ENCODE assay signal across 8 cellular contexts in the genomic region with DNA sequence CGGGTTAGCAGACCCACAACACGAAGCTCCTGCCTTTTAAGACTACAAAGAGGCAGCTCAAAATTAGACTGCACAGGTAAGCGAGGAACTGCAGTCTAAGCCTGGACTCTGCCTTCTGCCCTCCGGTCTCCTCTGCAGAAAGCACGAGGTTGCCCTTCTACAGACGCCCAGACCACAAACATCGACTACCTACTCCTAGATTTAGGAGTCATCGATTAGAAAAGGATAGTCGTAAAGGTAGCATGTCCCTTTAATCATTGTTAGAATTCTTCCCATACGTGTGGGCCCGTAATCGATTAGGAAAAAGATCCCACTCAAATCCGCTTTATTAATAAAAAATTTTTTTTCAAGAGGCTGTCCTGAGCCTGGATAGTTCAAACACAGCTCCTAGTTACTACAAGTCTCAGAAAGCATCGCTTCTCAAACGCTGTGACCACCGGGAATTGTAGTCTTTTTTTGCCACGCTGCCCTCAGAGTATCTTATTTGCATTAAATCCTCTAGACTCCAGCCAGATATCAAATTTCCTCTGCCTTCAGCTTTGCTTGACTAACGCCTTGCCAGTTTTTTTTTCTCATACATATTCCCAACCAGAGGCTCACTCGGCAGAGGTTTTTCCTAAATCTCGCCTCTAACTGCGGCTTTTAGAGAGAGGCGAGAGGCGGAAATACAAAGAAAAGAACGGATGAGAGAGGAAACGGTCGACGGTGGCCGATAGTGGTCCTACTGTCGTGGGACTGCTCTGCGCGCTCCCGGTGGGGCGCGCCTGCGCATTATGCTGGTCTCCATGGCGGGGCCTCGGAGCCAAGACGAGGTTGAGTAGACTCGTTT. TPM values are rescaled to one million over a fixed set of nuclear protein-coding genes. Genes with fewer than 3 reads are reported as not detected.
A peak's percentile ranks its signal among the peaks of the same experiment; 100 is the strongest.
DNase-seq lines count a peak whose midpoint lies in the region; ATAC-seq and TF ChIP-seq lines count a peak whose summit lies in the region.

A gene with protein sequence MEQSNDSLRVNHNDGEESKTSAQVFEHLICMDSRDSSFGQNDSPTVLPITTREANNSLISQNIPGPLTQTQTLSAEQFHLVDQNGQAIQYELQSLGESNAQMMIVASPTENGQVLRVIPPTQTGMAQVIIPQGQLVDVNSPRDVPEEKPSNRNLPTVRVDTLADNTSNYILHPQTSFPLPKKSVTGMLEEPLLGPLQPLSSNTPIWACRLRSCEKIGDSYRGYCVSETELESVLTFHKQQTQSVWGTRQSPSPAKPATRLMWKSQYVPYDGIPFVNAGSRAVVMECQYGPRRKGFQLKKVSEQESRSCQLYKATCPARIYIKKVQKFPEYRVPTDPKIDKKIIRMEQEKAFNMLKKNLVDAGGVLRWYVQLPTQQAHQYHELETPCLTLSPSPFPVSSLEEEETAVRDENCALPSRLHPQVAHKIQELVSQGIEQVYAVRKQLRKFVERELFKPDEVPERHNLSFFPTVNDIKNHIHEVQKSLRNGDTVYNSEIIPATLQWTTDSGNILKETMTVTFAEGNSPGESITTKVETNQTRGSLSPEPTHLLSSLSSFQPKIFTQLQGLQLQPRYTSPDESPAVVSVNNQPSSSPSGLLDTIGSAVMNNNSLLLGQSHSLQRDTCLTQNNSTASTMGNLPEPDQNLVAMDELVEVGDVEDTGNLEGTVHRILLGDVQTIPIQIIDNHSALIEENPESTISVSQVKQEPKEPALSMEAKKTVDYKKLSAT (plus strand): TSS at position 763 of the 829 bp plus-strand sequence. CDS start 29,628 bp downstream, outside the sequence.
A gene (minus strand): TSS at position 161 of the 829 bp plus-strand sequence. CDS start 197 bp downstream, outside the sequence.

- intact Hi-C loops in left ventricle myocardium inferior (cut with micrococcal nuclease) (no loop called here), posterior vena cava (cut with DNase I) (no loop called here)

- DNase-seq in NCI-H146 treated with DMSO at 0.1 percent for 48 hours (lab: John Stamatoyannopoulos, UW; ENCODE audit: unreplicated experiment) (peak; percentile 85), T-helper 1 cell (peak; percentile 79 to 94 (median 86)), amniotic stem cell (lab: John Stamatoyannopoulos, UW) (peak; percentile 88), left ventricle myocardium inferior (peak; percentile 94), posterior vena cava (ENCODE audit: low spot score) (peak; percentile 98), upper lobe of left lung (peak; percentile 94 to 96)

- peak within 1 kb of the TSS; percentile 89 for H3K27ac ChIP-seq in left ventricle myocardium inferior (replicated peaks)
- peak within 1 kb of the TSS; percentile 74 to 92 (median 82) for H3K27ac ChIP-seq in upper lobe of left lung

- TF ChIP-seq POLR2A in GM15510 (IDR thresholded peaks at IDR 0.05; ENCODE audit: borderline replicate concordance, extremely low read depth, insufficient read length) (peak; percentile 71), upper lobe of left lung (IDR thresholded peaks at IDR 0.05) (peak in 2 of 4 donors; percentile 32 to 76)

- peak in 1 of 4 donors; percentile 5 for TF ChIP-seq EP300 in upper lobe of left lung (IDR thresholded peaks at IDR 0.05)

- TF ChIP-seq CTCF in left ventricle myocardium inferior (IDR thresholded peaks at IDR 0.05; ENCODE audit: borderline replicate concordance): no peak
- no peak for TF ChIP-seq CTCF in upper lobe of left lung (IDR thresholded peaks at IDR 0.05)

- peak within 1 kb of the TSS; percentile 82 for H3K4me3 ChIP-seq in left ventricle myocardium inferior
- peak within 1 kb of the TSS; percentile 56 to 93 (median 68) for H3K4me3 ChIP-seq in upper lobe of left lung

- H3K4me1 ChIP-seq in left ventricle myocardium inferior (peaks cover 43% of the 10 kb centered on the region), upper lobe of left lung (peaks cover 11 to 31% (median 15%) of the 10 kb centered on the region in 4 donors)

- H3K9me3 ChIP-seq in left ventricle myocardium inferior (replicated peaks) (no peaks in the 10 kb centered on the region), upper lobe of left lung (no peaks in the 10 kb centered on the region)

- H3K36me3 ChIP-seq in left ventricle myocardium inferior (peaks cover 1% of the 10 kb centered on the region), upper lobe of left lung (no peaks in the 10 kb centered on the region)

- WGBS in upper lobe of left lung, 2 donors: 0% methylated on average over 35 to 37 of the region's 39 CpGs

- H3K27me3 ChIP-seq in left ventricle myocardium inferior (ENCODE audit: low read depth) (no peaks in the 10 kb centered on the region), upper lobe of left lung (no peaks in the 10 kb centered on the region)

- ATAC-seq in HG02884 (IDR thresholded peaks at IDR 0.05; ENCODE audit: unreplicated experiment): peak; percentile 68
- ATAC-seq in upper lobe of left lung (ENCODE audit: low FRiP score in 2 of 2): peak; percentile 99

RNA-seq across cellular contexts. Expression of the first gene that starts in this region (rescaled TPM):
- total RNA-seq in left ventricle myocardium inferior (8.1 TPM), posterior vena cava (10 to 100 TPM in 1 of 2 donors, 1 to 10 TPM in 1; 9.9 to 12.4 TPM), upper lobe of left lung (10 to 100 TPM in 2 of 6 donors, 1 to 10 TPM in 4; 6.4 to 24.1 (median 8.7) TPM)

RNA-seq across cellular contexts. Expression of the second gene that starts in this region (rescaled TPM):
- 62.4 TPM for total RNA-seq in left ventricle myocardium inferior
- total RNA-seq in posterior vena cava: 10 to 100 TPM; 31.5 to 33.6 TPM
- total RNA-seq in upper lobe of left lung: 10 to 100 TPM; 15.8 to 44.0 (median 27.8) TPM

Comparison
In these comparisons a context has a peak if more than half of its experiments do, and no peak if none do; other contexts are left out.
1. Peak in every context shown above with its lines: DNase-seq, ATAC-seq, H3K4me3 ChIP-seq and H3K27ac ChIP-seq.